In the genomic region with DNA sequence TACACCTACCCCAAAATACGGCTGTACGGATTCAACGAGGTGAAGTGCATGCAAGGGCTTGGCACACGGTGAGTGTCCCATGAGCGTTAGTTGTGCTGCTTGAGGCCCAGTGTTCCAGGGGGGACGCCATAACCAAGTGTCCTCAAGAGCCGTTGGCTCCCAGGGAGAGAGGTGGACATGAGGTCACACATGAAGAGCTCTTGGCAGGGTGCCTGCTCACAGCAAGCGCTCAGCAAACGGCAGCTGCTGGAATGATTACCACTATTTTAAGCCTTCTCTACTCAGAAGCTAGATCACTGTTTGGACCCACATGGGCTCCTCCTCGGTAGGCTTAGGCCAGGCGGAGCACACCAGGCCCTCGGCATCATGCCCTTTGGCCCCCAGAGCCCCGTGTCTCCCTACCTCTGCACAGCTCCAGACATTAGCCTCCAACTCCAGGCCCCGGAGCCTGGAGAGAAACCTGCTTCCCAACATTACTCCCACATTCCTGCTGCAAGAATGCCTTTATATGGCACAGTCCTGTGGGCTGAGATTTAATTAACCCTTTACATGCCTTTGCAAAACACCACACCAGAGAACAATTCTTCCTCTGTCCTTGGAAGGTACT, we compare ENCODE assay signal across 8 cellular contexts.
DNase-seq lines count a peak whose midpoint lies in the region; ATAC-seq and TF ChIP-seq lines count a peak whose summit lies in the region.

No MANE protein-coding gene starts in this region.

- no peak overlapping the region for H3K9ac ChIP-seq in smooth muscle cell (ENCODE audit: low read depth)

- no peaks in the 10 kb centered on the region for H3K9me3 ChIP-seq in smooth muscle cell (replicated peaks; ENCODE audit: low read depth)

- H3K4me2 ChIP-seq in smooth muscle cell: peak overlapping the region; percentile 48

- H3K27me3 ChIP-seq in smooth muscle cell (ENCODE audit: low read depth): no peaks in the 10 kb centered on the region

- no peaks in the 10 kb centered on the region for H4K20me1 ChIP-seq in smooth muscle cell (ENCODE audit: low read depth)

- WGBS in smooth muscle cell (ENCODE audit: low lambda C conversion rate): 46% methylated on average over 14 of the region's 14 CpGs

- H3K27ac ChIP-seq in VCaP (peak overlapping the region; percentile 61), smooth muscle cell (ENCODE audit: low read depth) (peak overlapping the region; percentile 53)

- no peaks in the 10 kb centered on the region for H3K79me2 ChIP-seq in smooth muscle cell (ENCODE audit: low read depth)

- H3K36me3 ChIP-seq in smooth muscle cell (ENCODE audit: low read depth): no peaks in the 10 kb centered on the region

- DNase-seq in NCI-H2081 (lab: John Stamatoyannopoulos, UW): peak; percentile 28 to 77
- DNase-seq in NCI-H2081 treated with DMSO at 0.1 percent for 48 hours (lab: John Stamatoyannopoulos, UW): no peak
- DNase-seq in hepatic stellate cell (ENCODE audit: low spot score): peak; percentile 63
- no peak for DNase-seq in smooth muscle cell (lab: John Stamatoyannopoulos, UW; ENCODE audit: unreplicated experiment)
- DNase-seq in activated effector memory CD4-positive, alpha-beta T cell treated with Interleukin-2 at 50 U/mL for 16 hours: no peak
- DNase-seq in NCI-H1436 treated with DMSO at 0.1 percent for 48 hours (lab: John Stamatoyannopoulos, UW): no peak

- no peak for ATAC-seq in GM18520 (IDR thresholded peaks at IDR 0.05; ENCODE audit: unreplicated experiment)

- TF ChIP-seq CTCF in VCaP (conservative IDR thresholded peaks at IDR 0.05): no peak
- no peak for TF ChIP-seq CTCF in smooth muscle cell (IDR thresholded peaks at IDR 0.05; ENCODE audit: borderline replicate concordance, insufficient read depth, poor library complexity, severe bottlenecking)

- H2AFZ ChIP-seq in smooth muscle cell (ENCODE audit: low read depth): peak overlapping the region; percentile 11

- peaks cover 29% of the 10 kb centered on the region for H3K4me1 ChIP-seq in smooth muscle cell (ENCODE audit: low read depth)

- no peak overlapping the region for H3K4me3 ChIP-seq in smooth muscle cell

- no peaks in the 10 kb centered on the region for H3F3A ChIP-seq in smooth muscle cell (ENCODE audit: low read depth)

Comparison
In these comparisons a context has a peak if more than half of its experiments do, and no peak if none do; other contexts are left out.
1. DNase-seq: peak in NCI-H2081 (2 of 2) and hepatic stellate cell (single experiment); none in NCI-H2081 treated with DMSO at 0.1 percent for 48 hours (single experiment), smooth muscle cell (single experiment), activated effector memory CD4-positive, alpha-beta T cell treated with Interleukin-2 at 50 U/mL for 16 hours (single experiment) and NCI-H1436 treated with DMSO at 0.1 percent for 48 hours (single experiment).